8 cellular contexts compared by ENCODE assay signal in genomic region chr5:174532453-174533126, GRCh38.
DNase-seq lines count a peak whose midpoint lies in the region; ATAC-seq lines count a peak whose summit lies in the region.

No MANE protein-coding gene starts in this region.

- H3K27me3 ChIP-seq in HUES48 (ENCODE audit: control insufficient read depth, insufficient read depth, low read length) (peaks cover 9% of the 10 kb centered on the region), aorta (ENCODE audit: control insufficient read depth in 1 of 2, insufficient read depth in 2 of 2, low read length in 1 of 2) (no peaks in the 10 kb centered on the region)
- no peaks in the 10 kb centered on the region for H3K27me3 ChIP-seq in naive thymus-derived CD4-positive, alpha-beta T cell (ENCODE audit: control insufficient read depth in 2 of 2, insufficient read depth in 2 of 2, low read length in 2 of 2)

- peaks cover 0 to 31% (median 16%) of the 10 kb centered on the region in 5 donors for H3K27me3 Mint-ChIP-seq in naive thymus-derived CD4-positive, alpha-beta T cell

- H3K27ac ChIP-seq in HUES48 (ENCODE audit: low read depth, low read length) (peak overlapping the region; percentile 79), aorta (ENCODE audit: low read depth in 1 of 2, low read length in 2 of 2) (peak overlapping the region in 1 of 2 donors; percentile 64)
- H3K27ac ChIP-seq in naive thymus-derived CD4-positive, alpha-beta T cell (ENCODE audit: low read depth, low read length): no peak overlapping the region

- H3K9me3 Mint-ChIP-seq in naive thymus-derived CD4-positive, alpha-beta T cell: peaks cover 0 to 3% (median 0%) of the 10 kb centered on the region in 11 donors

- POLR2A ChIA-PET in naive thymus-derived CD4-positive, alpha-beta T cell (lab: Charles Lee): no interaction called here

- no peaks in the 10 kb centered on the region for H3K36me3 ChIP-seq in HUES48 (ENCODE audit: control insufficient read depth, insufficient read depth, low read length)
- no peaks in the 10 kb centered on the region for H3K36me3 ChIP-seq in naive thymus-derived CD4-positive, alpha-beta T cell (ENCODE audit: control insufficient read depth in 2 of 3, insufficient read depth in 3 of 3, low read length in 3 of 3)
- H3K36me3 ChIP-seq in aorta (ENCODE audit: control insufficient read depth in 1 of 2, insufficient read depth in 2 of 2, low read length in 1 of 2): peaks cover 0 to 2% of the 10 kb centered on the region in 2 donors

- DNase-seq in AML-193 (lab: John Stamatoyannopoulos, UW): peak; percentile 53 to 54
- peak; percentile 89 to 98 for DNase-seq in SW 1271 (lab: John Stamatoyannopoulos, UW)
- peak; percentile 76 for DNase-seq in fibroblast of gingiva (ENCODE audit: low read depth)
- no peak for DNase-seq in naive thymus-derived CD4-positive, alpha-beta T cell
- DNase-seq in aorta: peak; percentile 90 to 91
- no peak for DNase-seq in cortex of kidney (lab: John Stamatoyannopoulos, UW)

- intact Hi-C loops in naive thymus-derived CD4-positive, alpha-beta T cell (cut with micrococcal nuclease): no loop called here
- intact Hi-C loops in aorta (cut with DNase I): no loop called here

- no peak overlapping the region for H3K27ac Mint-ChIP-seq in naive thymus-derived CD4-positive, alpha-beta T cell

- ATAC-seq in naive thymus-derived CD4-positive, alpha-beta T cell: peak; percentile 72
- ATAC-seq in aorta (ENCODE audit: low FRiP score) (peak; percentile 93), GM18502 (IDR thresholded peaks at IDR 0.05; ENCODE audit: poor library complexity, unreplicated experiment) (no peak)

- no peak overlapping the region for H3K4me3 Mint-ChIP-seq in naive thymus-derived CD4-positive, alpha-beta T cell

- H3K4me3 ChIP-seq in HUES48 (ENCODE audit: low read depth, low read length) (0 out of 2 replicates have a peak overlapping the region, but pooled peaks have one; percentile 21), aorta (ENCODE audit: low read length in 2 of 2) (no peak overlapping the region)
- no peak overlapping the region for H3K4me3 ChIP-seq in naive thymus-derived CD4-positive, alpha-beta T cell (ENCODE audit: low read length)

- CTCF ChIA-PET in naive thymus-derived CD4-positive, alpha-beta T cell (lab: Charles Lee): no interaction called here

- WGBS in aorta, 2 donors: 11 to 12% methylated on average over 14 of the region's 14 CpGs

- H3K9me3 ChIP-seq in HUES48 (ENCODE audit: control insufficient read depth, insufficient read depth, low read length): no peaks in the 10 kb centered on the region
- no peaks in the 10 kb centered on the region for H3K9me3 ChIP-seq in naive thymus-derived CD4-positive, alpha-beta T cell (ENCODE audit: control insufficient read depth in 2 of 3, low read length in 3 of 3)
- H3K9me3 ChIP-seq in aorta (ENCODE audit: control insufficient read depth, low read length): no peaks in the 10 kb centered on the region

- H3K4me1 ChIP-seq in HUES48 (ENCODE audit: control insufficient read depth, insufficient read depth, low read length): peaks cover 33% of the 10 kb centered on the region
- H3K4me1 ChIP-seq in naive thymus-derived CD4-positive, alpha-beta T cell (ENCODE audit: control insufficient read depth in 2 of 2, insufficient read depth in 2 of 2, low read length in 2 of 2): no peaks in the 10 kb centered on the region
- H3K4me1 ChIP-seq in aorta (ENCODE audit: control insufficient read depth in 1 of 2, insufficient read depth in 2 of 2, low read length in 2 of 2): peaks cover 0 to 5% of the 10 kb centered on the region in 2 donors

- no peaks in the 10 kb centered on the region for H3K36me3 Mint-ChIP-seq in naive thymus-derived CD4-positive, alpha-beta T cell

- peaks cover 0 to 9% (median 0%) of the 10 kb centered on the region in 7 donors for H3K4me1 Mint-ChIP-seq in naive thymus-derived CD4-positive, alpha-beta T cell

- H3K9ac ChIP-seq in HUES48 (ENCODE audit: low read depth, low read length): peak overlapping the region; percentile 13; the same call in 1 of the 2 replicates

Comparison
In these comparisons a context has a peak if more than half of its experiments do, and no peak if none do; other contexts are left out.
1. DNase-seq: peak in AML-193 (2 of 2), SW 1271 (2 of 2), fibroblast of gingiva (single experiment) and aorta (2 of 2); none in naive thymus-derived CD4-positive, alpha-beta T cell (0 of 9) and cortex of kidney (single experiment).